Comparison of ENCODE assay signal across 1 cellular context in genomic region chr11:64971421-64972233, GRCh38.
TF ChIP-seq lines count a peak whose summit lies in the region.

Gene MAJIN (minus strand): TSS chr11:64972108. CDS start chr11:64959405, 12,703 bp downstream.

TF ChIP-seq in K562, 482 proteins besides CTCF, POLR2A, EP300 and RAD21 (continued from another document and continues in another):
- TF ChIP-seq ZBTB40 (IDR thresholded peaks at IDR 0.05) (no peak), ZBTB40 (CRISPR knock-in tag; IDR thresholded peaks at IDR 0.05) (no peak), SMAD3 (CRISPR knock-in tag; conservative IDR thresholded peaks at IDR 0.05) (no peak), TRIM24 (IDR thresholded peaks at IDR 0.05) (no peak), FOXK1 (CRISPR knock-in tag; IDR thresholded peaks at IDR 0.05; ENCODE audit: borderline replicate concordance) (0 out of 2 replicates have a peak, but pooled peaks have one; percentile 48), SOX6 (IDR thresholded peaks at IDR 0.05) (no peak), HNRNPK (IDR thresholded peaks at IDR 0.05; ENCODE audit: low read depth, low read length, poor library complexity, severe bottlenecking) (no peak), SNRNP70 (optimal IDR thresholded peaks at IDR 0.05; ENCODE audit: low read depth, low read length) (no peak), SMAD4 (CRISPR knock-in tag; conservative IDR thresholded peaks at IDR 0.05) (0 out of 2 replicates have a peak, but pooled peaks have one; percentile 53), PRPF4 (IDR thresholded peaks at IDR 0.05; ENCODE audit: insufficient read depth, low read depth, low read length, poor library complexity, severe bottlenecking) (peak; percentile 30), E2F1 (CRISPR knock-in tag; IDR thresholded peaks at IDR 0.05) (peak; percentile 58; the same call in 1 of the 2 replicates), LEF1 (IDR thresholded peaks at IDR 0.05) (no peak), NCOA4 (IDR thresholded peaks at IDR 0.05; ENCODE audit: partially characterized antibody) (no peak), ESRRA (IDR thresholded peaks at IDR 0.05; ENCODE audit: borderline replicate concordance, low read depth) (no peak), ARHGAP35 (IDR thresholded peaks at IDR 0.05; ENCODE audit: partially characterized antibody) (no peak), RBM34 (IDR thresholded peaks at IDR 0.05; ENCODE audit: borderline replicate concordance, insufficient read depth, low read length) (no peak), RBM22 (IDR thresholded peaks at IDR 0.05; ENCODE audit: low read depth, low read length, poor library complexity, severe bottlenecking) (no peak), ZNF57 (CRISPR knock-in tag; IDR thresholded peaks at IDR 0.05) (no peak), FOXA3 (CRISPR knock-in tag; conservative IDR thresholded peaks at IDR 0.05 in 1 of 2, IDR thresholded peaks at IDR 0.05 in 1 of 2) (0 out of 4 replicates have a peak, but pooled peaks of 1 of the 2 experiments have one; percentile 54), CXXC5 (CRISPR knock-in tag; IDR thresholded peaks at IDR 0.05) (peak; percentile 62; the same call in 1 of the 2 replicates), TCF7L2 (IDR thresholded peaks at IDR 0.05; ENCODE audit: low read depth, low read length) (no peak), EHMT2 (IDR thresholded peaks at IDR 0.05) (no peak), ARID3A (IDR thresholded peaks at IDR 0.05; ENCODE audit: borderline replicate concordance, low read depth, low read length) (no peak), RBFOX2 (IDR thresholded peaks at IDR 0.05; ENCODE audit: low read depth, low read length) (peak; percentile 76), ZNF395 (CRISPR knock-in tag; IDR thresholded peaks at IDR 0.05) (0 out of 2 replicates have a peak, but pooled peaks have one; percentile 47), ZNF3 (CRISPR knock-in tag; IDR thresholded peaks at IDR 0.05) (no peak), HIVEP1 (CRISPR knock-in tag; IDR thresholded peaks at IDR 0.05) (no peak), SMARCC2 (IDR thresholded peaks at IDR 0.05; ENCODE audit: low read depth) (no peak), SUPT5H (IDR thresholded peaks at IDR 0.05) (no peak), TFAP4 (CRISPR knock-in tag; IDR thresholded peaks at IDR 0.05; ENCODE audit: borderline replicate concordance) (peak; percentile 62), E2F8 (IDR thresholded peaks at IDR 0.05; ENCODE audit: low read depth, partially characterized antibody) (no peak), CREB3L1 (IDR thresholded peaks at IDR 0.05; ENCODE audit: borderline replicate concordance, low read depth) (peak; percentile 72; the same call in 1 of the 2 replicates), NFYB (IDR thresholded peaks at IDR 0.05; ENCODE audit: extremely low read depth, insufficient read length) (no peak), FOXJ3 (CRISPR knock-in tag; IDR thresholded peaks at IDR 0.05) (no peak), ZNF282 (CRISPR knock-in tag; IDR thresholded peaks at IDR 0.05) (peak; percentile 51; the same call in 1 of the 2 replicates), JUN (IDR thresholded peaks at IDR 0.05; ENCODE audit: borderline replicate concordance, low read depth, low read length) (0 out of 2 replicates have a peak, but pooled peaks have one; percentile 18), JUN (CRISPR knock-in tag; IDR thresholded peaks at IDR 0.05; ENCODE audit: borderline replicate concordance) (peak; percentile 56; the same call in 1 of the 2 replicates), MEIS2 (IDR thresholded peaks at IDR 0.05; ENCODE audit: partially characterized antibody) (peak; percentile 78), U2AF1 (optimal IDR thresholded peaks at IDR 0.05; ENCODE audit: low read depth, low read length) (no peak), FIP1L1 (IDR thresholded peaks at IDR 0.05; ENCODE audit: low read depth, low read length, poor library complexity, severe bottlenecking) (no peak), POLR2B (IDR thresholded peaks at IDR 0.05; ENCODE audit: low read depth, partially characterized antibody) (peak; percentile 53), GTF2B (IDR thresholded peaks at IDR 0.05; ENCODE audit: extremely low read depth, insufficient read length) (no peak)
